17 cellular contexts compared by ENCODE assay signal in genomic region chr2:8146329-8147048, GRCh38.
A peak's percentile ranks its signal among the peaks of the same experiment; 100 is the strongest.
DNase-seq lines count a peak whose midpoint lies in the region; ATAC-seq and TF ChIP-seq lines count a peak whose summit lies in the region.
"Had no signal": no experiment of that assay in that cellular context is flagged by ENCODE, and none has a peak within 500 bp of the region (broad histone marks: within the 10 kb centered on the region; RNA-seq: fewer than 3 reads in every experiment).

No MANE protein-coding gene starts in this region.

- H3K27me3 ChIP-seq in colonic mucosa: no peaks in the 10 kb centered on the region
- H3K27me3 ChIP-seq: ascending aorta had no signal

- H3K36me3 Mint-ChIP-seq in activated T-helper 1 cell treated with anti-CD3 and anti-CD28 coated beads, Interleukin-12 subunit alpha, Interleukin-12 subunit beta, Interleukin-2, Interleukin-4 antibody, amounts not matched to agents 30 ng/mL and 10 ng/mL and 1 ng/mL, durations not matched to agents 14 hours and 24 hours and 36 hours (ENCODE audit: low read depth): no peaks in the 10 kb centered on the region
- H3K36me3 Mint-ChIP-seq in CD14-positive monocyte: no peaks in the 10 kb centered on the region

- peak overlapping the region; percentile 44 for H3K27ac ChIP-seq in colonic mucosa
- H3K27ac ChIP-seq: ascending aorta, KMS-11, RWPE1 had no signal

- intact Hi-C loops in colonic mucosa (cut with DNase I): no loop called here
- intact Hi-C loops in activated T-helper 1 cell treated with anti-CD3 and anti-CD28 coated beads, Interleukin-12 subunit alpha, Interleukin-12 subunit beta, Interleukin-2, Interleukin-4 antibody, amounts not matched to agents 30 ng/mL and 10 ng/mL and 1 ng/mL, durations not matched to agents 14 hours and 24 hours and 36 hours (cut with micrococcal nuclease): no loop called here
- intact Hi-C loops in CD14-positive monocyte (cut with micrococcal nuclease): no loop called here

- no peak overlapping the region for H3K27ac Mint-ChIP-seq in activated T-helper 1 cell treated with anti-CD3 and anti-CD28 coated beads, Interleukin-12 subunit alpha, Interleukin-12 subunit beta, Interleukin-2, Interleukin-4 antibody, amounts not matched to agents 30 ng/mL and 10 ng/mL and 1 ng/mL, durations not matched to agents 14 hours and 24 hours and 36 hours
- peak overlapping the region in 2 of 7 donors; percentile 13 to 46 for H3K27ac Mint-ChIP-seq in CD14-positive monocyte
- H3K27ac Mint-ChIP-seq: progenitor cell of endocrine pancreas; T-helper 2 cell treated with Interferon-gamma antibody and Interleukin-4, amounts not matched to agents 5 μg/mL and 100 μg/mL, for 36 hours had no signal

- no peaks in the 10 kb centered on the region for H3K9me3 Mint-ChIP-seq in activated T-helper 1 cell treated with anti-CD3 and anti-CD28 coated beads, Interleukin-12 subunit alpha, Interleukin-12 subunit beta, Interleukin-2, Interleukin-4 antibody, amounts not matched to agents 30 ng/mL and 10 ng/mL and 1 ng/mL, durations not matched to agents 14 hours and 24 hours and 36 hours
- H3K9me3 Mint-ChIP-seq in CD14-positive monocyte: peaks cover 0 to 6% (median 3%) of the 10 kb centered on the region in 7 donors
- H3K9me3 Mint-ChIP-seq: activated T-helper 17 cell treated with anti-CD3 and anti-CD28 coated beads, Interleukin-2, amount 50 U/mL, for 72 hours; T-helper 2 cell treated with Interferon-gamma antibody and Interleukin-4, amounts not matched to agents 5 μg/mL and 100 μg/mL, for 36 hours had no signal

- no peak overlapping the region for H3K9ac ChIP-seq in colonic mucosa (ENCODE audit: low read depth in 2 of 2, low read length in 2 of 2)
- H3K9ac ChIP-seq: KMS-11 had no signal

- no peak overlapping the region for H3K4me3 ChIP-seq in colonic mucosa
- H3K4me3 ChIP-seq: ascending aorta had no signal

- no peaks in the 10 kb centered on the region for H3K4me1 ChIP-seq in colonic mucosa

- no peaks in the 10 kb centered on the region for H3K4me1 Mint-ChIP-seq in activated T-helper 1 cell treated with anti-CD3 and anti-CD28 coated beads, Interleukin-12 subunit alpha, Interleukin-12 subunit beta, Interleukin-2, Interleukin-4 antibody, amounts not matched to agents 30 ng/mL and 10 ng/mL and 1 ng/mL, durations not matched to agents 14 hours and 24 hours and 36 hours (ENCODE audit: low read depth)
- H3K4me1 Mint-ChIP-seq in CD14-positive monocyte: peaks cover 17% of the 10 kb centered on the region

- H3K27me3 Mint-ChIP-seq in activated T-helper 1 cell treated with anti-CD3 and anti-CD28 coated beads, Interleukin-12 subunit alpha, Interleukin-12 subunit beta, Interleukin-2, Interleukin-4 antibody, amounts not matched to agents 30 ng/mL and 10 ng/mL and 1 ng/mL, durations not matched to agents 14 hours and 24 hours and 36 hours (ENCODE audit: insufficient read depth): no peaks in the 10 kb centered on the region
- peaks cover 0 to 5% (median 5%) of the 10 kb centered on the region in 3 donors for H3K27me3 Mint-ChIP-seq in CD14-positive monocyte (ENCODE audit: low read depth in 3 of 3)
- H3K27me3 Mint-ChIP-seq: activated T-helper 17 cell treated with anti-CD3 and anti-CD28 coated beads, Interleukin-2, amount 50 U/mL, for 72 hours had no signal

- peak; percentile 30 for ATAC-seq in omental fat pad (ENCODE audit: low FRiP score)
- ATAC-seq: activated T-helper 17 cell treated with anti-CD3 and anti-CD28 coated beads, Interleukin-2, amount 50 U/mL, for 72 hours had no signal

- H3K4me3 Mint-ChIP-seq in activated T-helper 1 cell treated with anti-CD3 and anti-CD28 coated beads, Interleukin-12 subunit alpha, Interleukin-12 subunit beta, Interleukin-2, Interleukin-4 antibody, amounts not matched to agents 30 ng/mL and 10 ng/mL and 1 ng/mL, durations not matched to agents 14 hours and 24 hours and 36 hours: no peak overlapping the region
- H3K4me3 Mint-ChIP-seq in CD14-positive monocyte: no peak overlapping the region
- H3K4me3 Mint-ChIP-seq: activated T-helper 17 cell treated with anti-CD3 and anti-CD28 coated beads, Interleukin-2, amount 50 U/mL, for 72 hours; T-helper 2 cell treated with Interferon-gamma antibody and Interleukin-4, amounts not matched to agents 5 μg/mL and 100 μg/mL, for 36 hours had no signal

- no peaks in the 10 kb centered on the region for H3K9me3 ChIP-seq in colonic mucosa
- H3K9me3 ChIP-seq: ascending aorta had no signal

- TF ChIP-seq CTCF in colonic mucosa (IDR thresholded peaks at IDR 0.05) (no peak), omental fat pad (IDR thresholded peaks at IDR 0.05) (no peak), CD14-positive monocyte (IDR thresholded peaks at IDR 0.05) (no peak)

- H3K36me3 ChIP-seq in colonic mucosa: no peaks in the 10 kb centered on the region
- H3K36me3 ChIP-seq: ascending aorta had no signal

- DNase-seq in DMS153 treated with DMSO at 0.1 percent for 48 hours (lab: John Stamatoyannopoulos, UW; ENCODE audit: unreplicated experiment) (peak; percentile 23), NCI-H2081 (lab: John Stamatoyannopoulos, UW) (peak; percentile 42 to 83), colonic mucosa (peak; percentile 76), omental fat pad (ENCODE audit: low spot score) (no peak), CD14-positive monocyte (ENCODE audit: low spot score) (no peak)
- DNase-seq in activated T-helper 1 cell treated with anti-CD3 and anti-CD28 coated beads, Interleukin-12 subunit alpha, Interleukin-12 subunit beta, Interleukin-2, Interleukin-4 antibody, amounts not matched to agents 30 ng/mL and 10 ng/mL and 1 ng/mL, durations not matched to agents 14 hours and 24 hours and 36 hours (ENCODE audit: low spot score): no peak
- no peak for DNase-seq in stimulated activated CD4-positive, alpha-beta T cell treated with anti-CD3 and anti-CD28 coated beads, Interleukin-12 subunit alpha, Interleukin-12 subunit beta, amount 100 ng/mL, for 4 hours
- DNase-seq: activated CD4-positive, alpha-beta T cell treated with anti-CD3 and anti-CD28 coated beads, Interleukin-2, amount 50 U/mL, for 48 hours; effector CD8-positive, alpha-beta T cell; NCI-H446 treated with DMSO at 0.1 percent for 48 hours; stimulated activated CD4-positive, alpha-beta T cell treated with anti-CD3 and anti-CD28 coated beads, Interleukin-1b, Interleukin-23, amount 100 ng/mL, for 48 hours had no signal

Comparison
In these comparisons a context has a peak if more than half of its experiments do, and no peak if none do; other contexts are left out.
1. DNase-seq: peak in DMS153 treated with DMSO at 0.1 percent for 48 hours (single experiment), NCI-H2081 (2 of 2) and colonic mucosa (single experiment); none in omental fat pad (single experiment), activated T-helper 1 cell treated with anti-CD3 and anti-CD28 coated beads, Interleukin-12 subunit alpha, Interleukin-12 subunit beta, Interleukin-2, Interleukin-4 antibody, amounts not matched to agents 30 ng/mL and 10 ng/mL and 1 ng/mL, durations not matched to agents 14 hours and 24 hours and 36 hours (single experiment), stimulated activated CD4-positive, alpha-beta T cell treated with anti-CD3 and anti-CD28 coated beads, Interleukin-12 subunit alpha, Interleukin-12 subunit beta, amount 100 ng/mL, for 4 hours (single experiment) and CD14-positive monocyte (single experiment).